In the genomic region with DNA sequence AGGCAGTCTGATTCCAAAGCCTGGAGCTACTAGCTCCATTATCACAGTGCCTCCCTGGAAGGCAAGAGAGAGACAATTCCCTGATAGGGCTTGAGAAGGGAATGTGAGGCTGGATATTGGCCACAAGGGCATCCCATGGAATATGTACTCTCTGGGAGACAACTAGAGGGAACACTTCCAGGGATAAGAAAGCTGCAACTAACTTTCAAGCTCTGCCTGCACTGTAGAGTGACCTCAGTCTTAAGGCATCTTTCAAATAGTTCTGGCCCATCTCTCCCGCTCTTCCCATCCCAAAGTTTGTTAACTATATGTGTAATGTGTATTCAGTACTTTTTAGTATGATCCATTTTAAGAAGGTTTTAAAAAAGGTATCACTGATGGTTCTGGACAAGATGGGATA, we compare ENCODE assay signal across 16 cellular contexts.
"Had no signal": no experiment of that assay in that cellular context is flagged by ENCODE, and none has a peak within 500 bp of the region (broad histone marks: within the 10 kb centered on the region; RNA-seq: fewer than 3 reads in every experiment).

No MANE protein-coding gene starts in this region.

- H3K36me3 ChIP-seq: cardiac muscle cell, lower lobe of right lung, sigmoid colon, spleen, thoracic aorta, upper lobe of left lung, WERI-Rb-1 had no signal

- H3K27me3 ChIP-seq: sigmoid colon, upper lobe of left lung had no signal

- H3K4me1 ChIP-seq: lower lobe of right lung had no signal

- H3K9me3 ChIP-seq: lower lobe of right lung, sigmoid colon, spleen, thoracic aorta, upper lobe of left lung had no signal

- H3K4me3 ChIP-seq: cardiac muscle cell, lower lobe of right lung, sigmoid colon, spleen, thoracic aorta, upper lobe of left lung had no signal

- H3K27ac ChIP-seq: cardiac muscle cell, lower lobe of right lung, sigmoid colon, spleen, thoracic aorta, upper lobe of left lung, WERI-Rb-1 had no signal

- ATAC-seq: activated T-cell treated with anti-CD3 and anti-CD28 coated beads, Interleukin-2, amount 50 U/mL, for 72 hours; effector memory CD8-positive, alpha-beta T cell; lower lobe of right lung; stimulated activated naive B cell treated with anti-CD40 and anti-IgM and Interleukin-4, amounts not matched to agents 10 μg/mL and 1 μg/mL and 100 μg/mL, for 72 hours had no signal

- DNase-seq: activated CD4-positive, alpha-beta T cell treated with anti-CD3 and anti-CD28 coated beads, Interleukin-2, amount 50 U/mL, for 4 hours; activated effector memory CD4-positive, alpha-beta T cell treated with anti-CD3 and anti-CD28 coated beads, Interleukin-2, amount 50 U/mL, for 16 hours; activated naive CD4-positive, alpha-beta T cell treated with anti-CD3 and anti-CD28 coated beads, Interleukin-2, amount 50 U/mL, for 16 hours; activated T-cell treated with anti-CD3 and anti-CD28 coated beads, Interleukin-2, amount 50 U/mL, for 72 hours; effector memory CD8-positive, alpha-beta T cell; hippocampal formation; lower lobe of right lung; nucleus accumbens; posterior cingulate gyrus; sigmoid colon; spleen; stimulated activated naive B cell treated with anti-CD40 and anti-IgM and Interleukin-4, amounts not matched to agents 10 μg/mL and 1 μg/mL and 100 μg/mL, for 72 hours; upper lobe of left lung; WERI-Rb-1 had no signal
